ENCODE assay signal across 10 cellular contexts in genomic region chr13:41459754-41460111, GRCh38. TPM values are rescaled to one million over a fixed set of nuclear protein-coding genes. Genes with fewer than 3 reads are reported as not detected.
DNase-seq lines count a peak whose midpoint lies in the region; ATAC-seq, FAIRE-seq and TF ChIP-seq lines count a peak whose summit lies in the region.
"Had no signal": no experiment of that assay in that cellular context is flagged by ENCODE, and none has a peak within 500 bp of the region (broad histone marks: within the 10 kb centered on the region; RNA-seq: fewer than 3 reads in every experiment).

No MANE protein-coding gene starts in this region.

- peak overlapping the region; percentile 5 to 70 (median 41) for H3K27ac ChIP-seq in gastrocnemius medialis

- CTCF ChIA-PET in activated CD4-positive, alpha-beta memory T cell treated with anti-CD3 and anti-CD28 coated beads, Interleukin-2, amount 10 ng/mL, durations not matched to agents 7 days and 5 days (lab: Charles Lee): interaction anchor here (0.6 to 3.8 kb wide), 16 partner anchors 8 to 199 kb away, joined by 3 to 26 read pairs (median 6); no protein-coding TSS in a partner anchor

- H3K4me3 Mint-ChIP-seq in activated CD4-positive, alpha-beta memory T cell treated with anti-CD3 and anti-CD28 coated beads, Interleukin-2, amount 10 ng/mL, durations not matched to agents 7 days and 5 days: peak overlapping the region; percentile 86

- peaks cover 55% of the 10 kb centered on the region for H3K36me3 Mint-ChIP-seq in activated CD4-positive, alpha-beta memory T cell treated with anti-CD3 and anti-CD28 coated beads, Interleukin-2, amount 10 ng/mL, durations not matched to agents 7 days and 5 days (ENCODE audit: low read depth)

- peaks cover 63% of the 10 kb centered on the region for H3K4me1 Mint-ChIP-seq in activated CD4-positive, alpha-beta memory T cell treated with anti-CD3 and anti-CD28 coated beads, Interleukin-2, amount 10 ng/mL, durations not matched to agents 7 days and 5 days

- peaks cover 4 to 11% of the 10 kb centered on the region in 2 donors for H3K4me1 ChIP-seq in gastrocnemius medialis

- H3K27me3 Mint-ChIP-seq in activated CD4-positive, alpha-beta memory T cell treated with anti-CD3 and anti-CD28 coated beads, Interleukin-2, amount 10 ng/mL, durations not matched to agents 7 days and 5 days: peaks cover 20% of the 10 kb centered on the region

- H3K9me3 Mint-ChIP-seq in activated CD4-positive, alpha-beta memory T cell treated with anti-CD3 and anti-CD28 coated beads, Interleukin-2, amount 10 ng/mL, durations not matched to agents 7 days and 5 days: no peaks in the 10 kb centered on the region

- in situ Hi-C loops in gastrocnemius medialis (cut with MboI; ENCODE audit: low sequenced_read_pairs in 4 of 4): loop anchor here in 2 of 4 donors (25.0 kb wide), 2 partner anchors 178 to 203 kb away; no protein-coding TSS in a partner anchor

- H3K27ac Mint-ChIP-seq in activated CD4-positive, alpha-beta memory T cell treated with anti-CD3 and anti-CD28 coated beads, Interleukin-2, amount 10 ng/mL, durations not matched to agents 7 days and 5 days: peak overlapping the region; percentile 82

- ATAC-seq in gastrocnemius medialis (no peak), HG03571 (IDR thresholded peaks at IDR 0.05; ENCODE audit: unreplicated experiment) (no peak), GM18517 (IDR thresholded peaks at IDR 0.05; ENCODE audit: unreplicated experiment) (no peak)
- ATAC-seq: left colon had no signal

- peaks cover 21 to 36% (median 25%) of the 10 kb centered on the region in 3 donors for H3K27me3 ChIP-seq in gastrocnemius medialis

- H3K36me3 ChIP-seq in gastrocnemius medialis: peaks cover 0 to 13% of the 10 kb centered on the region in 2 donors

- no peak overlapping the region for H3K4me3 ChIP-seq in fibroblast of mammary gland (ENCODE audit: control insufficient read depth, low read depth, low read length)
- H3K4me3 ChIP-seq in gastrocnemius medialis: peak overlapping the region; percentile 66 to 76 (median 70)

- no peak for TF ChIP-seq POLR2A in gastrocnemius medialis (IDR thresholded peaks at IDR 0.05)

- intact Hi-C loops in gastrocnemius medialis (cut with DNase I; ENCODE audit: low total_unique reads): loop anchor here (2.0 kb wide), 1 partner anchor 37 kb away; no protein-coding TSS in a partner anchor

- H3K9me3 ChIP-seq in gastrocnemius medialis: no peaks in the 10 kb centered on the region

- DNase-seq in HCEC 1CT (peak; percentile 47), fibroblast of mammary gland (ENCODE audit: low read depth) (peak; percentile 11), gastrocnemius medialis (no peak), GM19239 (ENCODE audit: insufficient read length, low spot score) (no peak)
- DNase-seq in activated CD4-positive, alpha-beta memory T cell treated with anti-CD3 and anti-CD28 coated beads, Interleukin-2, amount 10 ng/mL, durations not matched to agents 7 days and 5 days: no peak
- DNase-seq: left colon, NCI-H2171 treated with DMSO at 0.1 percent for 48 hours, SHP77 had no signal

- TF ChIP-seq CTCF in fibroblast of mammary gland (conservative IDR thresholded peaks at IDR 0.05; ENCODE audit: control insufficient read depth, insufficient read depth, low read depth, low read length) (no peak), gastrocnemius medialis (IDR thresholded peaks at IDR 0.05 in 4 of 5, conservative IDR thresholded peaks at IDR 0.05 in 1 of 5) (no peak)

- POLR2A ChIA-PET in activated CD4-positive, alpha-beta memory T cell treated with anti-CD3 and anti-CD28 coated beads, Interleukin-2, amount 10 ng/mL, durations not matched to agents 7 days and 5 days (lab: Charles Lee): interaction anchor here (1.3 to 2.3 kb wide), 6 partner anchors 11 to 589 kb away, joined by 3 to 10 read pairs (median 6); partner anchors contain the start of gene DGKH

- no peak for FAIRE-seq in GM19239 (lab: Jason Lieb, UNC)

RNA-seq across cellular contexts. Expression of gene RGCC, which starts 2.4 kb away (rescaled TPM):
- total RNA-seq in activated CD4-positive, alpha-beta memory T cell treated with anti-CD3 and anti-CD28 coated beads, Interleukin-2, amount 10 ng/mL, durations not matched to agents 7 days and 5 days: 10 to 100 TPM; 58.0 to 62.4 TPM
- 100 to 1,000 TPM in 2 of 4 donors, 10 to 100 TPM in 2; 56.1 to 135 (median 92.0) TPM for total RNA-seq in gastrocnemius medialis

Comparison
In these comparisons a context has a peak if more than half of its experiments do, and no peak if none do; other contexts are left out.
1. DNase-seq: peak in HCEC 1CT (single experiment) and fibroblast of mammary gland (single experiment); none in activated CD4-positive, alpha-beta memory T cell treated with anti-CD3 and anti-CD28 coated beads, Interleukin-2, amount 10 ng/mL, durations not matched to agents 7 days and 5 days (single experiment), gastrocnemius medialis (0 of 2) and GM19239 (single experiment).